Comparison of ENCODE assay signal across 8 cellular contexts in genomic region chr17:76716146-76716833, GRCh38. TPM values are rescaled to one million over a fixed set of nuclear protein-coding genes. Genes with fewer than 3 reads are reported as not detected.
DNase-seq lines count a peak whose midpoint lies in the region; ATAC-seq and TF ChIP-seq lines count a peak whose summit lies in the region.

No MANE protein-coding gene starts in this region.

- H3K23ac ChIP-seq in IMR-90 (ENCODE audit: low read depth, low read length), result peak overlapping the region; percentile 92

- TF ChIP-seq CTCF in IMR-90 (conservative IDR thresholded peaks at IDR 0.05; ENCODE audit: low read depth, low read length), result no peak
- TF ChIP-seq CTCF in dorsolateral prefrontal cortex (IDR thresholded peaks at IDR 0.05 in 54 of 56, conservative IDR thresholded peaks at IDR 0.05 in 2 of 56; ENCODE audit: low read depth in 1 of 56, partially characterized antibody in 56 of 56), result no peak

- DNase-seq in IMR-90, result peak; percentile 99
- DNase-seq in UCSD-AML1 (lab: John Stamatoyannopoulos, UW; ENCODE audit: unreplicated experiment), result peak; percentile 42
- peak in 3 of 10 donors; percentile 30 to 51 (median 40) for DNase-seq in dorsolateral prefrontal cortex
- peak; percentile 94 for DNase-seq in natural killer cell treated with Interleukin-12 subunit alpha and Interleukin-12 subunit beta and Interleukin-15 and Interleukin-18, amount 100 ng/mL, for 72 hours (ENCODE audit: low spot score)
- no peak for DNase-seq in GM19238 (ENCODE audit: insufficient read length, low spot score)

- in situ Hi-C loops in IMR-90 (cut with MboI; ENCODE audit: low sequenced_read_pairs), result no loop called here

- intact Hi-C loops in IMR-90 (cut with micrococcal nuclease), result loop anchor here (1.0 kb wide), 1 partner anchor 10 kb away; the partner anchor contains the start of genes JMJD6 and METTL23
- intact Hi-C loops in dorsolateral prefrontal cortex (cut with DNase I), result no loop called here

- peaks cover 7% of the 10 kb centered on the region for H3K9me1 ChIP-seq in IMR-90 (ENCODE audit: insufficient read depth, low read length)

- peak; percentile 59; the same call in 1 of the 2 replicates for TF ChIP-seq POLR2A in IMR-90 (IDR thresholded peaks at IDR 0.05; ENCODE audit: low read depth, low read length)

- H2BK5ac ChIP-seq in IMR-90 (ENCODE audit: low read depth, low read length, poor library complexity, severe bottlenecking), result peak overlapping the region; percentile 87

- H2BK20ac ChIP-seq in IMR-90 (ENCODE audit: low read depth, low read length), result peak overlapping the region; percentile 80

- peaks cover 37% of the 10 kb centered on the region for H3K36me3 Mint-ChIP-seq in natural killer cell treated with Interleukin-12 subunit alpha and Interleukin-12 subunit beta and Interleukin-15 and Interleukin-18, amount 100 ng/mL, for 72 hours

- peak overlapping the region; percentile 79 to 88 for H3K27ac Mint-ChIP-seq in natural killer cell treated with Interleukin-12 subunit alpha and Interleukin-12 subunit beta and Interleukin-15 and Interleukin-18, amount 100 ng/mL, for 72 hours

- H3K4me2 ChIP-seq in IMR-90 (ENCODE audit: low read depth, low read length), result peak overlapping the region; percentile 20

- H3K27ac ChIP-seq in IMR-90 (ENCODE audit: insufficient read depth, low read length) (peak overlapping the region; percentile 86), dorsolateral prefrontal cortex (peak overlapping the region in 36 of 59 donors; percentile 12 to 81 (median 50))

- H2BK15ac ChIP-seq in IMR-90 (ENCODE audit: low read depth, low read length), result peak overlapping the region; percentile 11

- peak overlapping the region; percentile 95 for H2AK9ac ChIP-seq in IMR-90 (replicated peaks; ENCODE audit: low read depth, low read length, poor library complexity)

- peaks cover 46 to 79% of the 10 kb centered on the region in 2 experiments for H3K79me1 ChIP-seq in IMR-90 (ENCODE audit: low read depth in 1 of 2, low read length in 2 of 2)

- peak overlapping the region; percentile 89 for H2BK120ac ChIP-seq in IMR-90 (ENCODE audit: low read depth, low read length)

- peak overlapping the region; percentile 70 for H4K91ac ChIP-seq in IMR-90 (ENCODE audit: insufficient read depth, low read depth, low read length)

- H4K8ac ChIP-seq in IMR-90 (ENCODE audit: low read depth in 2 of 2, low read length in 2 of 2), result peak overlapping the region; percentile 25 to 94

- no peak overlapping the region for H3K4me3 ChIP-seq in IMR-90 (ENCODE audit: insufficient read depth, low read depth, low read length)
- peak overlapping the region in 1 of 59 donors; percentile 11 for H3K4me3 ChIP-seq in dorsolateral prefrontal cortex

- TF ChIP-seq RAD21 in IMR-90 (IDR thresholded peaks at IDR 0.05; ENCODE audit: low read length), result no peak

- peak overlapping the region; percentile 88 for H2AK5ac ChIP-seq in IMR-90 (ENCODE audit: low read depth, low read length)

- peaks cover 14% of the 10 kb centered on the region for H3K4me1 ChIP-seq in IMR-90 (ENCODE audit: control insufficient read depth, insufficient read depth, low read length)

- H3K4me1 Mint-ChIP-seq in natural killer cell treated with Interleukin-12 subunit alpha and Interleukin-12 subunit beta and Interleukin-15 and Interleukin-18, amount 100 ng/mL, for 72 hours (ENCODE audit: low read depth in 2 of 2), result peaks cover 46 to 54% of the 10 kb centered on the region in 2 donors

- peak overlapping the region; percentile 73 for H3K4me3 Mint-ChIP-seq in natural killer cell treated with Interleukin-12 subunit alpha and Interleukin-12 subunit beta and Interleukin-15 and Interleukin-18, amount 100 ng/mL, for 72 hours

- CTCF ChIA-PET in IMR-90 (lab: Yijun Ruan, JAX), result interaction anchor here (0.9 kb wide), 1 partner anchor 35 kb away, joined by 4 read pairs; no protein-coding TSS in a partner anchor

- H3K14ac ChIP-seq in IMR-90 (replicated peaks; ENCODE audit: low read depth, low read length), result peak overlapping the region; percentile 83

- peaks cover 41% of the 10 kb centered on the region for H4K20me1 ChIP-seq in IMR-90 (ENCODE audit: insufficient read depth, low read length)

- no peaks in the 10 kb centered on the region for H3K9me3 Mint-ChIP-seq in natural killer cell treated with Interleukin-12 subunit alpha and Interleukin-12 subunit beta and Interleukin-15 and Interleukin-18, amount 100 ng/mL, for 72 hours

- dilution Hi-C loops in IMR-90 (cut with HindIII; ENCODE audit: low sequenced_read_pairs, unreplicated experiment), result no loop called here

- no peaks in the 10 kb centered on the region for H3K9me3 ChIP-seq in IMR-90 (ENCODE audit: control insufficient read depth, insufficient read depth, low read length)

- POLR2A ChIA-PET in IMR-90 (lab: Charles Lee; ENCODE audit: unreplicated experiment), result interaction anchor here (0.6 to 1.2 kb wide), 2 partner anchors 10 to 15 kb away, joined by 3 read pairs; partner anchors contain the start of genes JMJD6 and METTL23

- no peaks in the 10 kb centered on the region for H3K27me3 Mint-ChIP-seq in natural killer cell treated with Interleukin-12 subunit alpha and Interleukin-12 subunit beta and Interleukin-15 and Interleukin-18, amount 100 ng/mL, for 72 hours

- peak overlapping the region; percentile 9 for H3K9ac ChIP-seq in IMR-90 (ENCODE audit: low read depth, low read length)

- H3K56ac ChIP-seq in IMR-90 (ENCODE audit: extremely low read depth, insufficient read depth, low read length), result peak overlapping the region; percentile 79

- H3K36me3 ChIP-seq in IMR-90 (ENCODE audit: control insufficient read depth, insufficient read depth, low read length), result peaks cover 45% of the 10 kb centered on the region

- no peaks in the 10 kb centered on the region for H3K27me3 ChIP-seq in IMR-90 (ENCODE audit: control insufficient read depth, insufficient read depth, low read length)
- no peaks in the 10 kb centered on the region for H3K27me3 ChIP-seq in dorsolateral prefrontal cortex

- H3K18ac ChIP-seq in IMR-90 (ENCODE audit: low read depth, low read length), result peak overlapping the region; percentile 59

- ATAC-seq in IMR-90 (ENCODE audit: low read depth), result peak; percentile 55
- ATAC-seq in natural killer cell treated with Interleukin-12 subunit alpha and Interleukin-12 subunit beta and Interleukin-15 and Interleukin-18, amount 100 ng/mL, for 72 hours, result peak; percentile 98
- ATAC-seq in GM19463 (IDR thresholded peaks at IDR 0.05; ENCODE audit: unreplicated experiment), result no peak
- no peak for ATAC-seq in GM19351 (IDR thresholded peaks at IDR 0.05; ENCODE audit: unreplicated experiment)
- ATAC-seq in GM21360 (IDR thresholded peaks at IDR 0.05; ENCODE audit: unreplicated experiment), result no peak

- no TSS peak for BruUV-seq in IMR-90 (replicated peaks; lab: Mats Ljungman, UMichigan)

- H3K4ac ChIP-seq in IMR-90 (ENCODE audit: low read depth, low read length), result peak overlapping the region; percentile 88

- 68% methylated on average over 5 of the region's 13 CpGs; no CpG with 5 or more reads in 1 of the 2 experiments for WGBS in IMR-90 (ENCODE audit: extremely low coverage in 2 of 2, insufficient read length in 1 of 2), 2 experiments

- H4K5ac ChIP-seq in IMR-90 (ENCODE audit: low read depth, low read length), result peak overlapping the region; percentile 24

- H2AFZ ChIP-seq in IMR-90 (replicated peaks; ENCODE audit: low read length, poor library complexity), result peak overlapping the region; percentile 24

TF ChIP-seq in IMR-90, 13 proteins besides CTCF, POLR2A, EP300 and RAD21 (continues in another document):
- TF ChIP-seq CEBPB (IDR thresholded peaks at IDR 0.05; ENCODE audit: low read depth, low read length) (peak; percentile 93), MAFK (IDR thresholded peaks at IDR 0.05; ENCODE audit: low read depth, low read length) (no peak), BHLHE40 (IDR thresholded peaks at IDR 0.05; ENCODE audit: low read depth, low read length) (peak; percentile 63; the same call in 1 of the 2 replicates)

RNA-seq across cellular contexts. Expression of gene MXRA7, which starts 5.5 kb away (rescaled TPM):
- total RNA-seq in IMR-90 (2012; rRNA removed) (169 and 231 TPM in 2 replicates), dorsolateral prefrontal cortex (100 to 1,000 TPM in 82 of 120 experiments, 10 to 100 TPM in 38; 68.5 to 146 (median 109) TPM)
- polyA plus RNA-seq in IMR-90 (2012; rRNA removed), result 148 and 168 TPM in 2 replicates
- polyA plus RNA-seq in IMR-90 (2012; cell fraction: cytosol; rRNA removed), result 104 and 544 TPM in 2 replicates
- 20.0 and 91.8 TPM in 2 replicates for polyA plus RNA-seq in IMR-90 (2012; cell fraction: nucleus; rRNA removed; ENCODE audit: low replicate concordance)
- 10 to 100 TPM; 18.1 to 19.4 TPM for total RNA-seq in natural killer cell treated with Interleukin-12 subunit alpha and Interleukin-12 subunit beta and Interleukin-15 and Interleukin-18, amount 100 ng/mL, for 72 hours

RNA-seq across cellular contexts. Expression of gene JMJD6, which starts 10.1 kb away (rescaled TPM):
- 24.4 and 31.9 TPM in 2 replicates for total RNA-seq in IMR-90 (2012; rRNA removed)
- 30.9 and 33.7 TPM in 2 replicates for polyA plus RNA-seq in IMR-90 (2012; rRNA removed)
- polyA plus RNA-seq in IMR-90 (2012; cell fraction: cytosol; rRNA removed), result 23.6 and 45.5 TPM in 2 replicates
- polyA plus RNA-seq in IMR-90 (2012; cell fraction: nucleus; rRNA removed; ENCODE audit: low replicate concordance), result 69.5 and 77.5 TPM in 2 replicates
- total RNA-seq in dorsolateral prefrontal cortex, result 100 to 1,000 TPM in 1 of 120 experiments, 10 to 100 TPM in 119; 22.0 to 110 (median 35.8) TPM
- 10 to 100 TPM; 74.3 to 97.1 TPM for total RNA-seq in natural killer cell treated with Interleukin-12 subunit alpha and Interleukin-12 subunit beta and Interleukin-15 and Interleukin-18, amount 100 ng/mL, for 72 hours

RNA-seq across cellular contexts. Expression of gene METTL23, which starts 10.3 kb away (rescaled TPM):
- 18.8 and 19.7 TPM in 2 replicates for total RNA-seq in IMR-90 (2012; rRNA removed)
- polyA plus RNA-seq in IMR-90 (2012; rRNA removed), result 32.1 and 36.5 TPM in 2 replicates
- polyA plus RNA-seq in IMR-90 (2012; cell fraction: cytosol; rRNA removed), result 21.1 and 22.1 TPM in 2 replicates
- 19.5 and 49.1 TPM in 2 replicates for polyA plus RNA-seq in IMR-90 (2012; cell fraction: nucleus; rRNA removed; ENCODE audit: low replicate concordance)
- 10 to 100 TPM; 12.5 to 29.2 (median 18.7) TPM for total RNA-seq in dorsolateral prefrontal cortex
- total RNA-seq in natural killer cell treated with Interleukin-12 subunit alpha and Interleukin-12 subunit beta and Interleukin-15 and Interleukin-18, amount 100 ng/mL, for 72 hours, result 10 to 100 TPM; 26.4 to 37.0 TPM

RNA-seq across cellular contexts. Expression of gene SRSF2, which starts 20.8 kb away (rescaled TPM):
- 71.7 and 98.0 TPM in 2 replicates for total RNA-seq in IMR-90 (2012; rRNA removed)
- polyA plus RNA-seq in IMR-90 (2012; rRNA removed), result 296 and 441 TPM in 2 replicates
- 200 and 504 TPM in 2 replicates for polyA plus RNA-seq in IMR-90 (2012; cell fraction: cytosol; rRNA removed)
- 395 and 1,583 TPM in 2 replicates for polyA plus RNA-seq in IMR-90 (2012; cell fraction: nucleus; rRNA removed; ENCODE audit: low replicate concordance)
- 100 to 1,000 TPM in 112 of 120 experiments, 10 to 100 TPM in 8; 73.8 to 169 (median 128) TPM for total RNA-seq in dorsolateral prefrontal cortex
- 100 to 1,000 TPM; 373 to 571 TPM for total RNA-seq in natural killer cell treated with Interleukin-12 subunit alpha and Interleukin-12 subunit beta and Interleukin-15 and Interleukin-18, amount 100 ng/mL, for 72 hours

RNA-seq across cellular contexts. Expression of gene MFSD11, which starts 21.6 kb away (rescaled TPM):
- total RNA-seq in IMR-90 (2012; rRNA removed) (16.1 and 16.4 TPM in 2 replicates), dorsolateral prefrontal cortex (10 to 100 TPM; 33.8 to 73.3 (median 51.7) TPM)
- 9.8 and 12.3 TPM in 2 replicates for polyA plus RNA-seq in IMR-90 (2012; rRNA removed)
- 7.3 and 11.1 TPM in 2 replicates for polyA plus RNA-seq in IMR-90 (2012; cell fraction: cytosol; rRNA removed)
- polyA plus RNA-seq in IMR-90 (2012; cell fraction: nucleus; rRNA removed; ENCODE audit: low replicate concordance), result 10.6 and 14.3 TPM in 2 replicates
- 10 to 100 TPM; 18.1 to 25.5 TPM for total RNA-seq in natural killer cell treated with Interleukin-12 subunit alpha and Interleukin-12 subunit beta and Interleukin-15 and Interleukin-18, amount 100 ng/mL, for 72 hours

Comparison
In these comparisons a context has a peak if more than half of its experiments do, and no peak if none do; other contexts are left out.
1. ATAC-seq: peak in IMR-90 (single experiment) and natural killer cell treated with Interleukin-12 subunit alpha and Interleukin-12 subunit beta and Interleukin-15 and Interleukin-18, amount 100 ng/mL, for 72 hours (2 of 2); none in GM19463 (single experiment), GM19351 (single experiment) and GM21360 (single experiment).